13 cellular contexts compared by ENCODE assay signal in the genomic region with DNA sequence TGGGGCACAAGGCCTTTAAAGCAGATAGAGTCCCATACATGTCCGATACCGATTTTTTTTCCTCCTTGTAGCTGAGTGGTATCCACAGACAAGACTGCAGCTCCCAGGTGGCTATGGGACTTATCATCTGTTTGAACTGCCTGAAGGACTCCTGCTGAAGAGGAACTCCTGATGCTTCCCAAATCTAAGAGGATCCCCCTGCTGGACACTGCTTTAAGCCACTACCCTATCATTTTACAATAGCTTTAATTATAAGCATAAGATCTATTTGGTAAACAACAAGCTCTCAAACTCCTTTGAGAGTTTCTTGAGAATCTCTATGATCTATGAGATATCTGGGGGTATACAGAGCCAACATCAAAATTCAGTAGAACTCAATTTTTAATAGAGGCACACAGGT. TPM values are rescaled to one million over a fixed set of nuclear protein-coding genes. Genes with fewer than 3 reads are reported as not detected.
DNase-seq lines count a peak whose midpoint lies in the region; ATAC-seq and TF ChIP-seq lines count a peak whose summit lies in the region.
"Had no signal": no experiment of that assay in that cellular context is flagged by ENCODE, and none has a peak within 500 bp of the region (broad histone marks: within the 10 kb centered on the region; RNA-seq: fewer than 3 reads in every experiment).

No MANE protein-coding gene starts in this region.

- no peaks in the 10 kb centered on the region for H3K4me1 ChIP-seq in mesendoderm (ENCODE audit: control insufficient read depth, low read depth, low read length)
- H3K4me1 ChIP-seq: body of pancreas, SJCRH30 had no signal

- TF ChIP-seq CTCF in C4-2B (conservative IDR thresholded peaks at IDR 0.05) (peak; percentile 32), HFFc6 (IDR thresholded peaks at IDR 0.05) (peak; percentile 71), brain microvascular endothelial cell (IDR thresholded peaks at IDR 0.05; ENCODE audit: low read depth, low read length, missing control alignments) (peak; percentile 56)

- no peak overlapping the region for H3K23ac ChIP-seq in mesendoderm (ENCODE audit: low read length)

- H3K79me1 ChIP-seq in mesendoderm (ENCODE audit: low read length), result peaks cover 4% of the 10 kb centered on the region

- H2AK5ac ChIP-seq in mesendoderm (ENCODE audit: low read length), result no peak overlapping the region

- no peak overlapping the region for H2BK5ac ChIP-seq in mesendoderm (ENCODE audit: low read length)

- no peak overlapping the region for H3K18ac ChIP-seq in mesendoderm (ENCODE audit: low read length)

- no peak overlapping the region for H3K4me2 ChIP-seq in mesendoderm (ENCODE audit: low read length)

- no peak overlapping the region for H3K4me3 Mint-ChIP-seq in HFFc6
- H3K4me3 Mint-ChIP-seq: activated T-cell treated with anti-CD3 and anti-CD28 coated beads, Interleukin-2, amount 50 U/mL, for 24 hours had no signal

- no peaks in the 10 kb centered on the region for H3K9me3 Mint-ChIP-seq in HFFc6
- H3K9me3 Mint-ChIP-seq: activated T-cell treated with anti-CD3 and anti-CD28 coated beads, Interleukin-2, amount 50 U/mL, for 24 hours had no signal

- no peak overlapping the region for H3K27ac Mint-ChIP-seq in HFFc6
- H3K27ac Mint-ChIP-seq: activated T-cell treated with anti-CD3 and anti-CD28 coated beads, Interleukin-2, amount 50 U/mL, for 24 hours had no signal

- no peak overlapping the region for H3K4me3 ChIP-seq in brain microvascular endothelial cell (ENCODE audit: low read depth, low read length)
- no peak overlapping the region for H3K4me3 ChIP-seq in mesendoderm (ENCODE audit: low read length)
- H3K4me3 ChIP-seq: body of pancreas, SJCRH30 had no signal

- no peaks in the 10 kb centered on the region for H3K36me3 ChIP-seq in brain microvascular endothelial cell (replicated peaks)
- peaks cover 6% of the 10 kb centered on the region for H3K36me3 ChIP-seq in mesendoderm (ENCODE audit: control insufficient read depth, insufficient read depth, low read length)

- ATAC-seq in HG03469 (IDR thresholded peaks at IDR 0.05; ENCODE audit: unreplicated experiment), result no peak
- ATAC-seq: activated CD4-positive, CD25-positive, alpha-beta regulatory T cell treated with anti-CD3 and anti-CD28 coated beads, Interleukin-2, amount 50 U/mL, for 24 hours; body of pancreas had no signal

- no peak overlapping the region for H4K5ac ChIP-seq in mesendoderm (ENCODE audit: low read length)

- peaks cover 9% of the 10 kb centered on the region; the same call in 1 of the 2 replicates for H3K36me3 Mint-ChIP-seq in HFFc6 (ENCODE audit: low read depth)

- DNase-seq in HFFc6, result peak; percentile 24
- DNase-seq in brain microvascular endothelial cell, result no peak
- DNase-seq in mesendoderm, result peak; percentile 53
- DNase-seq in NCI-H146 treated with DMSO at 0.1 percent for 48 hours (lab: John Stamatoyannopoulos, UW; ENCODE audit: unreplicated experiment), result no peak
- DNase-seq in GDM1 (lab: John Stamatoyannopoulos, UW), result no peak
- DNase-seq: activated T-cell treated with anti-CD3 and anti-CD28 coated beads, Interleukin-2, amount 50 U/mL, for 24 hours; body of pancreas; MV-4-11; NCI-H526 treated with DMSO at 0.1 percent for 48 hours; SJCRH30 had no signal

- peaks cover 2% of the 10 kb centered on the region for H3K79me2 ChIP-seq in mesendoderm (ENCODE audit: control insufficient read depth, insufficient read depth, low read length)

- peaks cover 2% of the 10 kb centered on the region; the same call in 1 of the 2 replicates for H3K27me3 Mint-ChIP-seq in HFFc6 (ENCODE audit: insufficient read depth)
- H3K27me3 Mint-ChIP-seq: activated T-cell treated with anti-CD3 and anti-CD28 coated beads, Interleukin-2, amount 50 U/mL, for 24 hours had no signal

- H3K27ac ChIP-seq in C4-2B (no peak overlapping the region), brain microvascular endothelial cell (no peak overlapping the region), mesendoderm (ENCODE audit: low read depth, low read length) (no peak overlapping the region)
- H3K27ac ChIP-seq: body of pancreas, SJCRH30 had no signal

- H2BK120ac ChIP-seq in mesendoderm (ENCODE audit: low read depth, low read length), result no peak overlapping the region

- no peak overlapping the region for H2BK15ac ChIP-seq in mesendoderm (replicated peaks; ENCODE audit: low read depth)

- in situ Hi-C loops in brain microvascular endothelial cell (cut with HindIII; ENCODE audit: low pct_ligation_motif_present, low sequenced_read_pairs), result no loop called here

- H3K27me3 ChIP-seq in brain microvascular endothelial cell (replicated peaks), result no peaks in the 10 kb centered on the region
- no peaks in the 10 kb centered on the region for H3K27me3 ChIP-seq in mesendoderm (ENCODE audit: insufficient read depth, low read length, poor library complexity)
- H3K27me3 ChIP-seq: body of pancreas, SJCRH30 had no signal

- no peak overlapping the region for H3K9ac ChIP-seq in mesendoderm (ENCODE audit: low read length)

- no peak overlapping the region for H3K56ac ChIP-seq in mesendoderm (ENCODE audit: low read length)

- no peak overlapping the region for H4K8ac ChIP-seq in mesendoderm (ENCODE audit: low read depth, low read length)

- WGBS in mesendoderm (ENCODE audit: extremely low coverage, insufficient coverage, low lambda C conversion rate), result no CpG with 5 or more reads among the region's 2 CpGs

- H3K4me1 Mint-ChIP-seq in HFFc6 (ENCODE audit: low read depth), result no peaks in the 10 kb centered on the region

- H3K4ac ChIP-seq in mesendoderm (ENCODE audit: low read depth, low read length), result no peak overlapping the region

RNA-seq across cellular contexts. Expression of a gene that starts 11.7 kb away (rescaled TPM):
- total RNA-seq in HFFc6 (2021; fragmentation: NEBNext Ultra II Directional; extraction: Animal tissue kit (Norgen Biotek cat#: 25700)), result 10 to 100 TPM; 15.3 to 27.2 (median 22.7) TPM
- 36.0 TPM for polyA plus RNA-seq in mesendoderm (2013, experiment 1 of 2)
- polyA plus RNA-seq in mesendoderm (2013, experiment 2 of 2), result 34.9 TPM

Comparison
In these comparisons a context has a peak if more than half of its experiments do, and no peak if none do; other contexts are left out.
1. DNase-seq: peak in HFFc6 (single experiment) and mesendoderm (single experiment); none in brain microvascular endothelial cell (single experiment), NCI-H146 treated with DMSO at 0.1 percent for 48 hours (single experiment) and GDM1 (single experiment).
2. Peak in every context shown above with its lines, with median percentiles within 50 percentile points of each other: CTCF ChIP-seq.